In genomic region chr11:118715245-118715807, GRCh38 we compare ENCODE assay signal across 11 cellular contexts. TPM values are rescaled to one million over a fixed set of nuclear protein-coding genes. Genes with fewer than 3 reads are reported as not detected.
DNase-seq lines count a peak whose midpoint lies in the region; ATAC-seq and TF ChIP-seq lines count a peak whose summit lies in the region.
"Had no signal": no experiment of that assay in that cellular context is flagged by ENCODE, and none has a peak within 500 bp of the region (broad histone marks: within the 10 kb centered on the region; RNA-seq: fewer than 3 reads in every experiment).

No MANE protein-coding gene starts in this region.

- no peak overlapping the region for H2BK5ac ChIP-seq in neuronal stem cell (ENCODE audit: low read length)

- peak overlapping the region; percentile 52 for H3K4me3 ChIP-seq in endodermal cell (ENCODE audit: low read length)
- no peak overlapping the region for H3K4me3 ChIP-seq in neuronal stem cell (ENCODE audit: low read length in 2 of 2)
- H3K4me3 ChIP-seq: MG63 had no signal

- no peak overlapping the region for H3K4me2 ChIP-seq in neuronal stem cell (ENCODE audit: insufficient read depth, low read length, poor library complexity, severe bottlenecking)

- peak overlapping the region; percentile 99 for H3K27ac Mint-ChIP-seq in endodermal cell
- H3K27ac Mint-ChIP-seq in activated CD8-positive, alpha-beta T cell treated with anti-CD3 and anti-CD28 coated beads for 36 hours: no peak overlapping the region
- H3K27ac Mint-ChIP-seq: activated naive CD4-positive, alpha-beta T cell treated with anti-CD3 and anti-CD28 coated beads, Interleukin-2, amount 50 U/mL, for 72 hours had no signal

- POLR2A ChIA-PET in activated CD8-positive, alpha-beta T cell treated with anti-CD3 and anti-CD28 coated beads for 36 hours (lab: Charles Lee): no interaction called here

- no peaks in the 10 kb centered on the region for H3K36me3 ChIP-seq in endodermal cell (ENCODE audit: control insufficient read depth, insufficient read depth, low read length)
- H3K36me3 ChIP-seq in neuronal stem cell (replicated peaks in 1 of 2; ENCODE audit: control insufficient read depth in 2 of 2, insufficient read depth in 2 of 2, low read length in 2 of 2): no peaks in the 10 kb centered on the region
- H3K36me3 ChIP-seq: MG63 had no signal

- H3K27me3 ChIP-seq in endodermal cell (ENCODE audit: control insufficient read depth, insufficient read depth, low read length, poor library complexity, severe bottlenecking) (no peaks in the 10 kb centered on the region), neuronal stem cell (ENCODE audit: control insufficient read depth in 3 of 3, insufficient read depth in 3 of 3, low read depth in 1 of 3, low read length in 3 of 3) (no peaks in the 10 kb centered on the region)
- H3K27me3 ChIP-seq: MG63 had no signal

- peaks cover 2% of the 10 kb centered on the region for H3K27me3 Mint-ChIP-seq in endodermal cell (ENCODE audit: insufficient read depth)
- no peaks in the 10 kb centered on the region for H3K27me3 Mint-ChIP-seq in activated CD8-positive, alpha-beta T cell treated with anti-CD3 and anti-CD28 coated beads for 36 hours

- H3K4me1 Mint-ChIP-seq in endodermal cell: peaks cover 43% of the 10 kb centered on the region
- peaks cover 9% of the 10 kb centered on the region for H3K4me1 Mint-ChIP-seq in activated CD8-positive, alpha-beta T cell treated with anti-CD3 and anti-CD28 coated beads for 36 hours (ENCODE audit: low read depth)

- no peak overlapping the region for H2BK15ac ChIP-seq in neuronal stem cell (ENCODE audit: low read length)

- ATAC-seq in HG03432 (IDR thresholded peaks at IDR 0.05; ENCODE audit: unreplicated experiment): peak; percentile 66
- no peak for ATAC-seq in activated CD8-positive, alpha-beta T cell treated with anti-CD3 and anti-CD28 coated beads for 36 hours
- ATAC-seq in activated CD4-positive, CD25-positive, alpha-beta regulatory T cell treated with anti-CD3 and anti-CD28 coated beads, Interleukin-2, amount 50 U/mL, for 24 hours: no peak

- H3K4me1 ChIP-seq in endodermal cell (ENCODE audit: control insufficient read depth, insufficient read depth, low read length) (peaks cover 9% of the 10 kb centered on the region), neuronal stem cell (ENCODE audit: control insufficient read depth in 2 of 2, insufficient read depth in 1 of 2, low read depth in 1 of 2, low read length in 2 of 2) (peaks cover 10 to 12% of the 10 kb centered on the region in 2 donors)

- H3K9ac ChIP-seq in endodermal cell (ENCODE audit: extremely low read depth, low read length, poor library complexity, severe bottlenecking) (peak overlapping the region; percentile 60), neuronal stem cell (ENCODE audit: low read depth, low read length, poor library complexity) (no peak overlapping the region)

- no peak overlapping the region for H4K8ac ChIP-seq in neuronal stem cell (ENCODE audit: low read depth, low read length)

- no peak overlapping the region for H3K14ac ChIP-seq in neuronal stem cell (ENCODE audit: low read length)

- WGBS in endodermal cell (ENCODE audit: insufficient coverage in 1 of 2, insufficient read length in 1 of 2), 2 experiments: 35 to 36% methylated on average over 3 to 4 of the region's 5 CpGs
- WGBS in neuronal stem cell (ENCODE audit: extremely low coverage in 2 of 2, insufficient read length in 2 of 2, insufficient replicate concordance in 1 of 2), 2 donors: no CpG with 5 or more reads among the region's 5 CpGs

- no peak overlapping the region for H3K4ac ChIP-seq in neuronal stem cell (ENCODE audit: low read length)

- peaks cover 2% of the 10 kb centered on the region for H3K9me3 Mint-ChIP-seq in endodermal cell
- no peaks in the 10 kb centered on the region for H3K9me3 Mint-ChIP-seq in activated CD8-positive, alpha-beta T cell treated with anti-CD3 and anti-CD28 coated beads for 36 hours
- H3K9me3 Mint-ChIP-seq: activated naive CD4-positive, alpha-beta T cell treated with anti-CD3 and anti-CD28 coated beads, Interleukin-2, amount 50 U/mL, for 72 hours had no signal

- H3K9me3 ChIP-seq in endodermal cell (ENCODE audit: control insufficient read depth, low read length) (no peaks in the 10 kb centered on the region), neuronal stem cell (replicated peaks in 1 of 2; ENCODE audit: control insufficient read depth in 2 of 2, insufficient read depth in 1 of 2, low read depth in 1 of 2, low read length in 2 of 2) (no peaks in the 10 kb centered on the region)
- H3K9me3 ChIP-seq: MG63 had no signal

- H3K18ac ChIP-seq in neuronal stem cell (ENCODE audit: low read length): peak overlapping the region; percentile 76

- no peaks in the 10 kb centered on the region for H3K36me3 Mint-ChIP-seq in endodermal cell (ENCODE audit: low read depth)
- no peaks in the 10 kb centered on the region for H3K36me3 Mint-ChIP-seq in activated CD8-positive, alpha-beta T cell treated with anti-CD3 and anti-CD28 coated beads for 36 hours (ENCODE audit: low read depth)
- H3K36me3 Mint-ChIP-seq: activated naive CD4-positive, alpha-beta T cell treated with anti-CD3 and anti-CD28 coated beads, Interleukin-2, amount 50 U/mL, for 72 hours had no signal

- no peak overlapping the region for H2AK5ac ChIP-seq in neuronal stem cell (ENCODE audit: low read depth, low read length)

- H3K4me3 Mint-ChIP-seq in endodermal cell: peak overlapping the region; percentile 69
- no peak overlapping the region for H3K4me3 Mint-ChIP-seq in activated CD8-positive, alpha-beta T cell treated with anti-CD3 and anti-CD28 coated beads for 36 hours

- H2AFZ ChIP-seq in neuronal stem cell (ENCODE audit: low read length): peak overlapping the region; percentile 83

- DNase-seq in GM03348 (ENCODE audit: low spot score) (peak; percentile 33), endodermal cell (peak; percentile 75), neuronal stem cell (ENCODE audit: low spot score) (no peak), NCI-H2171 (lab: John Stamatoyannopoulos, UW) (no peak), NCI-H526 treated with DMSO at 0.1 percent for 48 hours (lab: John Stamatoyannopoulos, UW) (no peak)
- DNase-seq in activated CD8-positive, alpha-beta T cell treated with anti-CD3 and anti-CD28 coated beads for 36 hours: no peak
- DNase-seq: MG63 had no signal

- H4K91ac ChIP-seq in neuronal stem cell (ENCODE audit: low read depth, low read length, poor library complexity): no peak overlapping the region

- H3K23ac ChIP-seq in neuronal stem cell (ENCODE audit: low read depth, low read length, poor library complexity): no peak overlapping the region

- intact Hi-C loops in activated CD8-positive, alpha-beta T cell treated with anti-CD3 and anti-CD28 coated beads for 36 hours (cut with micrococcal nuclease): no loop called here

- H3K27ac ChIP-seq in endodermal cell (ENCODE audit: low read depth, low read length) (peak overlapping the region; percentile 21), neuronal stem cell (replicated peaks; ENCODE audit: low read length) (peak overlapping the region; percentile 18)

- CTCF ChIA-PET in activated CD8-positive, alpha-beta T cell treated with anti-CD3 and anti-CD28 coated beads for 36 hours (lab: Charles Lee): interaction anchor here (1.5 kb wide), 2 partner anchors 23 to 25 kb away, joined by 3 to 5 read pairs; no protein-coding TSS in a partner anchor

- H2BK120ac ChIP-seq in neuronal stem cell (ENCODE audit: low read depth, low read length): no peak overlapping the region

- H3K79me1 ChIP-seq in neuronal stem cell (ENCODE audit: low read depth, low read length): no peaks in the 10 kb centered on the region

- H2BK12ac ChIP-seq in neuronal stem cell (ENCODE audit: low read length): no peak overlapping the region

- TF ChIP-seq CTCF in endodermal cell (conservative IDR thresholded peaks at IDR 0.05): no peak
- no peak for TF ChIP-seq CTCF in activated CD8-positive, alpha-beta T cell treated with anti-CD3 and anti-CD28 coated beads for 36 hours (IDR thresholded peaks at IDR 0.05)

RNA-seq across cellular contexts. Expression of gene TREH, which starts 35.9 kb away (rescaled TPM):
- total RNA-seq in endodermal cell: not detected
- polyA plus RNA-seq in endodermal cell (2013, experiment 1 of 2): not detected
- polyA plus RNA-seq in endodermal cell (2013, experiment 2 of 2): not detected
- not detected for polyA plus RNA-seq in neuronal stem cell (2013, experiment 1 of 2)
- polyA plus RNA-seq in neuronal stem cell (2013, experiment 2 of 2): not detected
- total RNA-seq in activated CD8-positive, alpha-beta T cell treated with anti-CD3 and anti-CD28 coated beads for 36 hours: not detected
- total RNA-seq: activated naive CD4-positive, alpha-beta T cell treated with anti-CD3 and anti-CD28 coated beads, Interleukin-2, amount 50 U/mL, for 72 hours; Daoy had no signal

Comparison
In these comparisons a context has a peak if more than half of its experiments do, and no peak if none do; other contexts are left out.
1. DNase-seq: peak in GM03348 (single experiment) and endodermal cell (single experiment); none in neuronal stem cell (single experiment), NCI-H2171 (single experiment), activated CD8-positive, alpha-beta T cell treated with anti-CD3 and anti-CD28 coated beads for 36 hours (single experiment) and NCI-H526 treated with DMSO at 0.1 percent for 48 hours (single experiment).